ENCODE assay signal across 25 cellular contexts in the genomic region with DNA sequence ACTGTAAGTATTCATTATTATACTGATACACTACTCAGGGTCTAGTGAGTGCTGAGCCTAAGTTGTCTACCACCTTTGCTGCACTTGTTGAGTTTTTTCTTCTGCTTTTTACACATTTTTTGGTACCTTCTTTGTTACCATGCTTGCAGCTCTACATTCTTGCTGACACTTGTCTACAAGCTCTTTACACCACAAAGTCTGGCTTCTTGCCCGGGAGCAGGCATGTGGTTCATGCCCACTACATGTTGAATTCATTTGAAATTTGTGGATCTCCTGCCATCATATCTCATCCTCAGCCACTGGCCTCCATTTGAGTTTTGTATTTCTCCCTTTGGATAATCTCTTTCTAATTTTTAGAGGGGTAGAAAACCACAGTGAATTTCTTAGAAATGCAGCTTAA. TPM values are rescaled to one million over a fixed set of nuclear protein-coding genes. Genes with fewer than 3 reads are reported as not detected.
A peak's percentile ranks its signal among the peaks of the same experiment; 100 is the strongest.
DNase-seq lines count a peak whose midpoint lies in the region; ATAC-seq and TF ChIP-seq lines count a peak whose summit lies in the region.
"Had no signal": no experiment of that assay in that cellular context is flagged by ENCODE, and none has a peak within 500 bp of the region (broad histone marks: within the 10 kb centered on the region; RNA-seq: fewer than 3 reads in every experiment).

No MANE protein-coding gene starts in this region.

- no peak overlapping the region for H3K4me3 ChIP-seq in breast epithelium
- H3K4me3 ChIP-seq in esophagus muscularis mucosa = no peak overlapping the region
- no peak overlapping the region for H3K4me3 ChIP-seq in left lung
- no peak overlapping the region for H3K4me3 ChIP-seq in CD8-positive, alpha-beta memory T cell (ENCODE audit: low read length)
- H3K4me3 ChIP-seq: BLaER1 treated with 17β-estradiol and CSF1 and Interleukin-3, amounts not matched to agents 10 nM and 100 nM; Peyer's patch; SJCRH30 had no signal

- intact Hi-C loops in MCF 10A (cut with micrococcal nuclease) (no loop called here), breast epithelium (cut with DNase I; ENCODE audit: low total_unique reads) (no loop called here), esophagus muscularis mucosa (cut with DNase I) (no loop called here), left lung (cut with DNase I) (no loop called here), sciatic nerve (cut with DNase I) (no loop called here)

- no peak for TF ChIP-seq EP300 in esophagus muscularis mucosa (IDR thresholded peaks at IDR 0.05)

- H3K36me3 Mint-ChIP-seq in MCF 10A (ENCODE audit: insufficient read depth, unreplicated experiment) (peaks cover 4% of the 10 kb centered on the region), T-helper 17 cell (ENCODE audit: low read depth) (peaks cover 12% of the 10 kb centered on the region)
- H3K36me3 Mint-ChIP-seq in CD8-positive, alpha-beta memory T cell = peaks cover 27 to 66% (median 35%) of the 10 kb centered on the region in 3 donors

- DNase-seq in MCF 10A (ENCODE audit: unreplicated experiment) (peak; percentile 25), breast epithelium (ENCODE audit: low spot score in 2 of 2) (no peak), esophagus muscularis mucosa (ENCODE audit: extremely low spot score) (peak; percentile 50), left lung (peak in 1 of 2 donors; percentile 39), sciatic nerve (ENCODE audit: low spot score) (no peak), NCI-H82 (lab: John Stamatoyannopoulos, UW) (no peak), T-helper 17 cell (no peak)
- no peak for DNase-seq in CD8-positive, alpha-beta memory T cell
- DNase-seq: 8988T; CD4-positive, alpha-beta memory T cell; DMS153; GOT3; KBM-7; NCI-H1092; NCI-H1436 treated with DMSO at 0.1 percent for 48 hours; NCI-H2029; NCI-H345; NCI-H524; Peyer's patch; SJCRH30 had no signal

- H3K36me3 ChIP-seq in breast epithelium (no peaks in the 10 kb centered on the region), esophagus muscularis mucosa (peaks cover 0 to 9% (median 0%) of the 10 kb centered on the region in 4 donors), left lung (peaks cover 0 to 91% of the 10 kb centered on the region in 2 donors)
- H3K36me3 ChIP-seq in CD8-positive, alpha-beta memory T cell (ENCODE audit: insufficient read depth, low read length) = no peaks in the 10 kb centered on the region
- H3K36me3 ChIP-seq: BLaER1 treated with 17β-estradiol and CSF1 and Interleukin-3, amounts not matched to agents 10 nM and 100 nM; Peyer's patch; SJCRH30 had no signal

- POLR2A ChIA-PET in MCF 10A (lab: Yijun Ruan, JAX) = no interaction called here
- POLR2A ChIA-PET in CD8-positive, alpha-beta memory T cell (lab: Charles Lee) = no interaction called here

- no TSS peak for BruUV-seq in MCF 10A (replicated peaks; lab: Mats Ljungman, UMichigan)

- ATAC-seq in left lung (peak; percentile 65), sciatic nerve (no peak), T-helper 17 cell (no peak)
- ATAC-seq: HCT116 had no signal

- H3K4me1 ChIP-seq in breast epithelium (no peaks in the 10 kb centered on the region), esophagus muscularis mucosa (no peaks in the 10 kb centered on the region), left lung (no peaks in the 10 kb centered on the region)
- H3K4me1 ChIP-seq in CD8-positive, alpha-beta memory T cell (ENCODE audit: insufficient read depth, low read length) = no peaks in the 10 kb centered on the region
- H3K4me1 ChIP-seq: BLaER1 treated with 17β-estradiol and CSF1 and Interleukin-3, amounts not matched to agents 10 nM and 100 nM; Peyer's patch; SJCRH30 had no signal

- CTCF ChIA-PET in MCF 10A (lab: Yijun Ruan, JAX) = interaction anchor here (0.8 to 2.5 kb wide), 2 partner anchors 57 to 145 kb away, joined by 3 to 9 read pairs; no protein-coding TSS in a partner anchor
- CTCF ChIA-PET in CD8-positive, alpha-beta memory T cell (lab: Charles Lee) = interaction anchor here (1.1 to 1.9 kb wide), 2 partner anchors 11 to 58 kb away, joined by 3 to 6 read pairs; no protein-coding TSS in a partner anchor

- H3K9me3 ChIP-seq in breast epithelium = peaks cover 0 to 22% of the 10 kb centered on the region in 2 donors
- peaks cover 0 to 22% (median 13%) of the 10 kb centered on the region in 4 donors for H3K9me3 ChIP-seq in esophagus muscularis mucosa
- H3K9me3 ChIP-seq in left lung = peaks cover 0 to 22% of the 10 kb centered on the region in 2 donors
- H3K9me3 ChIP-seq in T-helper 17 cell (ENCODE audit: control insufficient read depth, low read length, poor library complexity, severe bottlenecking) = peaks cover 3% of the 10 kb centered on the region
- H3K9me3 ChIP-seq in CD8-positive, alpha-beta memory T cell (ENCODE audit: low read length) = peaks cover 6% of the 10 kb centered on the region
- H3K9me3 ChIP-seq: SJCRH30 had no signal

- no peaks in the 10 kb centered on the region for H3K4me1 Mint-ChIP-seq in MCF 10A (ENCODE audit: insufficient read depth, unreplicated experiment)
- peaks cover 20% of the 10 kb centered on the region for H3K4me1 Mint-ChIP-seq in T-helper 17 cell
- peaks cover 0 to 7% (median 7%) of the 10 kb centered on the region in 3 donors for H3K4me1 Mint-ChIP-seq in CD8-positive, alpha-beta memory T cell

- H3K27ac Mint-ChIP-seq in MCF 10A (ENCODE audit: low read depth, unreplicated experiment) (no peak overlapping the region), T-helper 17 cell (no peak overlapping the region)
- H3K27ac Mint-ChIP-seq in CD8-positive, alpha-beta memory T cell = peak overlapping the region in 1 of 8 donors; percentile 1
- H3K27ac Mint-ChIP-seq: CD4-positive, alpha-beta memory T cell had no signal

- H3K4me3 Mint-ChIP-seq in MCF 10A (ENCODE audit: unreplicated experiment) (no peak overlapping the region), T-helper 17 cell (no peak overlapping the region)
- H3K4me3 Mint-ChIP-seq in CD8-positive, alpha-beta memory T cell = no peak overlapping the region
- H3K4me3 Mint-ChIP-seq: CD4-positive, alpha-beta memory T cell had no signal

- H3K27ac ChIP-seq in breast epithelium = no peak overlapping the region
- H3K27ac ChIP-seq in esophagus muscularis mucosa (replicated peaks in 1 of 4) = no peak overlapping the region
- no peak overlapping the region for H3K27ac ChIP-seq in left lung
- no peak overlapping the region for H3K27ac ChIP-seq in CD8-positive, alpha-beta memory T cell (ENCODE audit: low read depth, low read length)
- H3K27ac ChIP-seq: BLaER1 treated with 17β-estradiol and CSF1 and Interleukin-3, amounts not matched to agents 10 nM and 100 nM; Peyer's patch; SJCRH30 had no signal

- no peak for TF ChIP-seq POLR2A in breast epithelium (IDR thresholded peaks at IDR 0.05)
- no peak for TF ChIP-seq POLR2A in esophagus muscularis mucosa (IDR thresholded peaks at IDR 0.05; ENCODE audit: low read depth)

- no peaks in the 10 kb centered on the region for H3K27me3 ChIP-seq in breast epithelium
- no peaks in the 10 kb centered on the region for H3K27me3 ChIP-seq in esophagus muscularis mucosa
- H3K27me3 ChIP-seq in left lung = no peaks in the 10 kb centered on the region
- H3K27me3 ChIP-seq in CD8-positive, alpha-beta memory T cell (ENCODE audit: insufficient read depth, low read length, poor library complexity, severe bottlenecking) = no peaks in the 10 kb centered on the region
- H3K27me3 ChIP-seq: BLaER1 treated with 17β-estradiol and CSF1 and Interleukin-3, amounts not matched to agents 10 nM and 100 nM; Peyer's patch; SJCRH30 had no signal

- TF ChIP-seq CTCF in MCF 10A (IDR thresholded peaks at IDR 0.05; ENCODE audit: unreplicated experiment) = no peak
- TF ChIP-seq CTCF in breast epithelium (IDR thresholded peaks at IDR 0.05) = no peak
- no peak for TF ChIP-seq CTCF in esophagus muscularis mucosa (IDR thresholded peaks at IDR 0.05)
- TF ChIP-seq CTCF in left lung (IDR thresholded peaks at IDR 0.05) = no peak

- 76% methylated on average over 1 of the region's 1 CpG for WGBS in esophagus muscularis mucosa

- H3K9me3 Mint-ChIP-seq in MCF 10A (ENCODE audit: unreplicated experiment) = peaks cover 19% of the 10 kb centered on the region
- H3K9me3 Mint-ChIP-seq in CD8-positive, alpha-beta memory T cell = peaks cover 11 to 26% (median 22%) of the 10 kb centered on the region in 5 donors

- H3K27me3 Mint-ChIP-seq in MCF 10A (ENCODE audit: insufficient read depth, unreplicated experiment) (no peaks in the 10 kb centered on the region), T-helper 17 cell (no peaks in the 10 kb centered on the region)
- H3K27me3 Mint-ChIP-seq in CD8-positive, alpha-beta memory T cell = peaks cover 0 to 2% of the 10 kb centered on the region in 2 donors
- H3K27me3 Mint-ChIP-seq: CD4-positive, alpha-beta memory T cell had no signal

RNA-seq across cellular contexts. Expression of a gene that starts 29.9 kb away (rescaled TPM):
- 3.5 and 6.7 TPM in 2 replicates for total RNA-seq in MCF 10A (2022)
- total RNA-seq in breast epithelium = 1 to 10 TPM; 7.0 to 7.7 (median 7.2) TPM
- 10 to 100 TPM in 1 of 4 donors, 1 to 10 TPM in 3; 2.8 to 11.8 (median 5.2) TPM for total RNA-seq in esophagus muscularis mucosa
- total RNA-seq in left lung = 10 to 100 TPM in 1 of 2 donors, 1 to 10 TPM in 1; 3.8 to 35.6 TPM
- 4.9 TPM for total RNA-seq in sciatic nerve
- 10 to 100 TPM; 17.4 to 31.7 TPM for total RNA-seq in T-helper 17 cell
- total RNA-seq in CD8-positive, alpha-beta memory T cell = 10 to 100 TPM; 17.6 to 17.9 TPM
- 20.6 TPM for polyA plus RNA-seq in CD8-positive, alpha-beta memory T cell
- total RNA-seq: G401, OCI-LY7, SJCRH30 had no signal

RNA-seq across cellular contexts. Expression of a gene that starts 37.4 kb away (rescaled TPM):
- total RNA-seq in MCF 10A (2022) = not detected in 2 replicates
- 1 to 10 TPM; 1.4 to 2.9 (median 2.3) TPM for total RNA-seq in breast epithelium
- 10 to 100 TPM in 1 of 4 donors, under 1 TPM in 3; 0.42 to 11.3 (median 0.58) TPM for total RNA-seq in esophagus muscularis mucosa
- 10 to 100 TPM in 1 of 2 donors, under 1 TPM in 1; 0.64 to 15.2 TPM for total RNA-seq in left lung
- 3.0 TPM for total RNA-seq in sciatic nerve
- total RNA-seq in T-helper 17 cell = 1 to 10 TPM; 6.0 to 8.8 TPM
- 1 to 10 TPM; 4.1 to 4.9 TPM for total RNA-seq in CD8-positive, alpha-beta memory T cell
- polyA plus RNA-seq in CD8-positive, alpha-beta memory T cell = 14.2 TPM
- total RNA-seq: G401, HT1080, OCI-LY7, SJCRH30 had no signal

Comparison
In these comparisons a context has a peak if more than half of its experiments do, and no peak if none do; other contexts are left out.
1. DNase-seq: peak in MCF 10A (single experiment) and esophagus muscularis mucosa (single experiment); none in breast epithelium (0 of 2), sciatic nerve (single experiment), NCI-H82 (single experiment), T-helper 17 cell (0 of 3) and CD8-positive, alpha-beta memory T cell (0 of 5).